Comparison of ENCODE assay signal across 21 cellular contexts in the genomic region with DNA sequence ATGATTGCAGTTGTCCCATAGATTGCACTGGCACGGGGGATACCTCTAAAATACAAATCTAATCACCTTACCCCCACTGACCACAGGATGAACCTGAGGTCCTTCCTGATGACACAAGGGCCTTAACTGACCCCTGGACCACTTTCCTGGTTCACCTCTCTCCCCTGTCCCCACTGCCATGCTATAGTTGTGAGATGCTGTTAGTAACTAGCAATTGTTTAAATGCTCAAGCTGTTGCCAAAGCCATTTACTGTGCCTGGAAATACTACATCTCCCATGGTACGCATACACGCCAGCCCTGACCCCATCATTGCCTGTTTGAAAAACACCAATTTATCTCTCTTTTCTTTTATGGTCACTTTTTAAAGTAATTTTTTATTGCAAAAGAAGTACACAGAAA. TPM values are rescaled to one million over a fixed set of nuclear protein-coding genes. Genes with fewer than 3 reads are reported as not detected.
A peak's percentile ranks its signal among the peaks of the same experiment; 100 is the strongest.
DNase-seq lines count a peak whose midpoint lies in the region; ATAC-seq lines count a peak whose summit lies in the region.
"Had no signal": no experiment of that assay in that cellular context is flagged by ENCODE, and none has a peak within 500 bp of the region (broad histone marks: within the 10 kb centered on the region; RNA-seq: fewer than 3 reads in every experiment).

No MANE protein-coding gene starts in this region.

- H3K36me3 ChIP-seq in Karpas-422 (ENCODE audit: insufficient read depth, low read length), result no peaks in the 10 kb centered on the region
- H3K36me3 ChIP-seq: BE2C, MG63 had no signal

- peak overlapping the region; percentile 9 for H3K4me2 ChIP-seq in Karpas-422 (ENCODE audit: low read depth, low read length, poor library complexity, severe bottlenecking)
- H3K4me2 ChIP-seq: A549, PC-9 had no signal

- no peaks in the 10 kb centered on the region for H4K20me1 ChIP-seq in Karpas-422 (ENCODE audit: insufficient read depth, low read depth, low read length)

- H3K27me3 Mint-ChIP-seq in activated T-cell treated with anti-CD3 and anti-CD28 coated beads, Interleukin-2, amount 50 U/mL, for 24 hours, result no peaks in the 10 kb centered on the region
- H3K27me3 Mint-ChIP-seq in activated naive CD8-positive, alpha-beta T cell treated with anti-CD3 and anti-CD28 coated beads for 36 hours, result no peaks in the 10 kb centered on the region
- peaks cover 5% of the 10 kb centered on the region for H3K27me3 Mint-ChIP-seq in stimulated activated naive CD8-positive, alpha-beta T cell treated with anti-CD3 and anti-CD28 coated beads, Interleukin-15, amount 100 ng/mL, for 72 hours

- peaks cover 21% of the 10 kb centered on the region for H3K4me1 ChIP-seq in Karpas-422 (ENCODE audit: low read length)
- H3K4me1 ChIP-seq: A549 had no signal

- H3K4me3 Mint-ChIP-seq in activated T-cell treated with anti-CD3 and anti-CD28 coated beads, Interleukin-2, amount 50 U/mL, for 24 hours, result no peak overlapping the region
- H3K4me3 Mint-ChIP-seq in activated naive CD8-positive, alpha-beta T cell treated with anti-CD3 and anti-CD28 coated beads for 36 hours, result peak overlapping the region; percentile 18
- H3K4me3 Mint-ChIP-seq in stimulated activated naive CD8-positive, alpha-beta T cell treated with anti-CD3 and anti-CD28 coated beads, Interleukin-15, amount 100 ng/mL, for 72 hours, result peak overlapping the region; percentile 15 to 45

- H2AFZ ChIP-seq in Karpas-422 (ENCODE audit: low read length), result no peak overlapping the region
- H2AFZ ChIP-seq: PC-9 had no signal

- no peaks in the 10 kb centered on the region for H3K9me3 ChIP-seq in Karpas-422 (ENCODE audit: low read length)
- H3K9me3 ChIP-seq: A549, BE2C, MG63 had no signal

- H3K9ac ChIP-seq in Karpas-422 (ENCODE audit: low read length), result no peak overlapping the region

- DNase-seq in activated T-cell treated with anti-CD3 and anti-CD28 coated beads, Interleukin-2, amount 50 U/mL, for 24 hours, result no peak
- DNase-seq in activated T-cell treated with anti-CD3 and anti-CD28 coated beads for 4 hours (no peak), Karpas-422 (no peak), GM19240 (ENCODE audit: insufficient read length, low spot score) (no peak)
- peak; percentile 29 for DNase-seq in activated naive CD8-positive, alpha-beta T cell treated with anti-CD3 and anti-CD28 coated beads for 36 hours
- DNase-seq in stimulated activated naive CD8-positive, alpha-beta T cell treated with anti-CD3 and anti-CD28 coated beads, Interleukin-15, amount 100 ng/mL, for 72 hours, result peak; percentile 7 to 11
- DNase-seq: BE2C, EL, GF-D8, MG63, NCI-H1417 treated with DMSO at 0.1 percent for 48 hours, NCI-H187, NCI-H69, PC-9, RPMI8226, SHP77 had no signal

- no peaks in the 10 kb centered on the region for H3K36me3 Mint-ChIP-seq in activated T-cell treated with anti-CD3 and anti-CD28 coated beads, Interleukin-2, amount 50 U/mL, for 24 hours (ENCODE audit: low read depth)
- H3K36me3 Mint-ChIP-seq in activated naive CD8-positive, alpha-beta T cell treated with anti-CD3 and anti-CD28 coated beads for 36 hours, result peaks cover 7% of the 10 kb centered on the region

- peaks cover 69% of the 10 kb centered on the region for H3K4me1 Mint-ChIP-seq in activated T-cell treated with anti-CD3 and anti-CD28 coated beads, Interleukin-2, amount 50 U/mL, for 24 hours (ENCODE audit: low read depth)
- H3K4me1 Mint-ChIP-seq in activated naive CD8-positive, alpha-beta T cell treated with anti-CD3 and anti-CD28 coated beads for 36 hours, result peaks cover 62% of the 10 kb centered on the region
- peaks cover 86% of the 10 kb centered on the region for H3K4me1 Mint-ChIP-seq in stimulated activated naive CD8-positive, alpha-beta T cell treated with anti-CD3 and anti-CD28 coated beads, Interleukin-15, amount 100 ng/mL, for 72 hours

- H3K79me2 ChIP-seq in Karpas-422 (ENCODE audit: low read length), result no peaks in the 10 kb centered on the region

- ATAC-seq in stimulated activated naive CD8-positive, alpha-beta T cell treated with anti-CD3 and anti-CD28 coated beads, Interleukin-15, amount 100 ng/mL, for 72 hours, result no peak
- no peak for ATAC-seq in HG02973 (IDR thresholded peaks at IDR 0.05; ENCODE audit: unreplicated experiment)
- ATAC-seq: A549 had no signal

- H3K27ac ChIP-seq in Karpas-422 (ENCODE audit: low read length), result no peak overlapping the region
- H3K27ac ChIP-seq: A549, PC-9 had no signal

- H3K27me3 ChIP-seq in Karpas-422 (ENCODE audit: low read length), result no peaks in the 10 kb centered on the region
- H3K27me3 ChIP-seq: BE2C, MG63 had no signal

- H3K27ac Mint-ChIP-seq in activated T-cell treated with anti-CD3 and anti-CD28 coated beads, Interleukin-2, amount 50 U/mL, for 24 hours, result peak overlapping the region; percentile 49
- peak overlapping the region; percentile 87 for H3K27ac Mint-ChIP-seq in activated naive CD8-positive, alpha-beta T cell treated with anti-CD3 and anti-CD28 coated beads for 36 hours
- H3K27ac Mint-ChIP-seq in stimulated activated naive CD8-positive, alpha-beta T cell treated with anti-CD3 and anti-CD28 coated beads, Interleukin-15, amount 100 ng/mL, for 72 hours, result peak overlapping the region; percentile 4 to 86

- H3K9me3 Mint-ChIP-seq in activated T-cell treated with anti-CD3 and anti-CD28 coated beads, Interleukin-2, amount 50 U/mL, for 24 hours, result no peaks in the 10 kb centered on the region
- H3K9me3 Mint-ChIP-seq in activated naive CD8-positive, alpha-beta T cell treated with anti-CD3 and anti-CD28 coated beads for 36 hours, result no peaks in the 10 kb centered on the region
- no peaks in the 10 kb centered on the region for H3K9me3 Mint-ChIP-seq in stimulated activated naive CD8-positive, alpha-beta T cell treated with anti-CD3 and anti-CD28 coated beads, Interleukin-15, amount 100 ng/mL, for 72 hours

- no peaks in the 10 kb centered on the region for H3K9me2 ChIP-seq in Karpas-422 (replicated peaks; ENCODE audit: insufficient read depth, low read length)

- no peak overlapping the region for H3K4me3 ChIP-seq in Karpas-422 (ENCODE audit: low read length)
- H3K4me3 ChIP-seq: A549, MG63, PC-9 had no signal

RNA-seq across cellular contexts. Expression of a gene that starts 29.1 kb away (rescaled TPM):
- 20.5 and 25.5 TPM in 2 replicates for total RNA-seq in Karpas-422 (2014; rRNA removed; shearing (Covaris generic); ENCODE audit: low replicate concordance)
- total RNA-seq in activated naive CD8-positive, alpha-beta T cell treated with anti-CD3 and anti-CD28 coated beads for 36 hours, result not detected
- total RNA-seq: H4, LHCN-M2, NCI-H460, PC-9 had no signal

Comparison
In these comparisons a context has a peak if more than half of its experiments do, and no peak if none do; other contexts are left out.
1. DNase-seq: peak in activated naive CD8-positive, alpha-beta T cell treated with anti-CD3 and anti-CD28 coated beads for 36 hours (single experiment) and stimulated activated naive CD8-positive, alpha-beta T cell treated with anti-CD3 and anti-CD28 coated beads, Interleukin-15, amount 100 ng/mL, for 72 hours (2 of 2); none in activated T-cell treated with anti-CD3 and anti-CD28 coated beads, Interleukin-2, amount 50 U/mL, for 24 hours (single experiment), activated T-cell treated with anti-CD3 and anti-CD28 coated beads for 4 hours (single experiment), Karpas-422 (single experiment) and GM19240 (single experiment).
2. RNA of a gene that starts 29.1 kb away (total RNA-seq): 20.5 to 25.5 TPM in Karpas-422; not detected in activated naive CD8-positive, alpha-beta T cell treated with anti-CD3 and anti-CD28 coated beads for 36 hours; every median in the first group is over 10 times any median in the second.
3. Peak in every context shown above with its lines, with median percentiles within 50 percentile points of each other: H3K27ac Mint-ChIP-seq.